Comparison of ENCODE assay signal across 30 cellular contexts in genomic region chr15:61128343-61128742, GRCh38.
"Had no signal": no experiment of that assay in that cellular context is flagged by ENCODE, and none has a peak within 500 bp of the region (broad histone marks: within the 10 kb centered on the region; RNA-seq: fewer than 3 reads in every experiment).

No MANE protein-coding gene starts in this region.

- ATAC-seq: activated CD8-positive, alpha-beta T cell treated with anti-CD3 and anti-CD28 coated beads for 36 hours; activated naive CD4-positive, alpha-beta T cell treated with anti-CD3 and anti-CD28 coated beads, Interleukin-2, amount 50 U/mL, for 72 hours; activated T-cell treated with anti-CD3 and anti-CD28 coated beads, Interleukin-2, amount 50 U/mL, for 4 hours; activated T-cell treated with anti-CD3 and anti-CD28 coated beads, Interleukin-2, amount 50 U/mL, for 72 hours; activated T-helper 17 cell treated with anti-CD3 and anti-CD28 coated beads, Interleukin-2, amount 50 U/mL, for 72 hours; body of pancreas had no signal

- DNase-seq: activated B cell treated with CpG ODN at 0.5 μM for 24 hours; activated CD4-positive, alpha-beta memory T cell treated with anti-CD3 and anti-CD28 coated beads for 36 hours; activated CD4-positive, alpha-beta T cell treated with anti-CD3 and anti-CD28 coated beads for 4 hours; activated CD4-positive, alpha-beta T cell treated with anti-CD3 and anti-CD28 coated beads, Interleukin-2, amount 10 ng/mL, durations not matched to agents 24 days and 14 days; activated CD4-positive, alpha-beta T cell treated with anti-CD3 and anti-CD28 coated beads, Interleukin-2, amount 50 U/mL, for 1 hour; activated CD4-positive, alpha-beta T cell treated with anti-CD3 and anti-CD28 coated beads, Interleukin-2, amount 50 U/mL, for 4 hours; activated CD4-positive, CD25-positive, alpha-beta regulatory T cell treated with anti-CD3 and anti-CD28 coated beads, Interleukin-2, amount 50 U/mL, for 72 hours; activated CD8-positive, alpha-beta memory T cell treated with anti-CD3 and anti-CD28 coated beads, Interleukin-2, amount 50 U/mL, for 4 hours; activated CD8-positive, alpha-beta T cell treated with anti-CD3 and anti-CD28 coated beads for 36 hours; activated effector memory CD4-positive, alpha-beta T cell treated with anti-CD3 and anti-CD28 coated beads, Interleukin-2, amount 50 U/mL, for 16 hours; activated naive CD4-positive, alpha-beta T cell treated with anti-CD3 and anti-CD28 coated beads for 36 hours; activated naive CD4-positive, alpha-beta T cell treated with anti-CD3 and anti-CD28 coated beads, Interleukin-2, amount 50 U/mL, for 16 hours; activated naive CD8-positive, alpha-beta T cell treated with anti-CD3 and anti-CD28 coated beads for 36 hours; activated T-cell treated with anti-CD3 and anti-CD28 coated beads for 4 hours; activated T-cell treated with anti-CD3 and anti-CD28 coated beads, Interleukin-2, amount 50 U/mL, for 1 hour; activated T-cell treated with anti-CD3 and anti-CD28 coated beads, Interleukin-2, amount 50 U/mL, for 4 hours; activated T-cell treated with anti-CD3 and anti-CD28 coated beads, Interleukin-2, amount 50 U/mL, for 72 hours; adrenal gland; amniotic stem cell; aorta; body of pancreas; brain microvascular endothelial cell; cerebellar nuclear complex; T-helper 2 cell; T-helper 9 cell had no signal

- H3K27ac ChIP-seq: adrenal gland, body of pancreas, brain microvascular endothelial cell, breast epithelium had no signal

- H3K36me3 ChIP-seq: adrenal gland, brain microvascular endothelial cell, breast epithelium had no signal

- FAIRE-seq: astrocyte, TTC549 had no signal

- H3K4me3 ChIP-seq: adrenal gland, body of pancreas, breast epithelium had no signal

- H3K9me3 ChIP-seq: adrenal gland, body of pancreas, breast epithelium had no signal

- H3K27me3 ChIP-seq: adrenal gland, body of pancreas, brain microvascular endothelial cell, breast epithelium had no signal
